8 cellular contexts compared by ENCODE assay signal in genomic region chr6:28490191-28490890, GRCh38. TPM values are rescaled to one million over a fixed set of nuclear protein-coding genes. Genes with fewer than 3 reads are reported as not detected.
A peak's percentile ranks its signal among the peaks of the same experiment; 100 is the strongest.
DNase-seq lines count a peak whose midpoint lies in the region; ATAC-seq and TF ChIP-seq lines count a peak whose summit lies in the region.

No MANE protein-coding gene starts in this region.

- H3K9me3 ChIP-seq in cardiac muscle cell (ENCODE audit: low read depth) (no peaks in the 10 kb centered on the region), iPS-18a (ENCODE audit: control insufficient read depth, low read depth, low read length) (no peaks in the 10 kb centered on the region), upper lobe of left lung (no peaks in the 10 kb centered on the region)

- peak overlapping the region; percentile 56 for H3K4me3 Mint-ChIP-seq in activated CD4-positive, alpha-beta memory T cell treated with anti-CD3 and anti-CD28 coated beads for 36 hours

- CTCF ChIA-PET in activated CD4-positive, alpha-beta memory T cell treated with anti-CD3 and anti-CD28 coated beads for 36 hours (lab: Charles Lee) = no interaction called here

- DNase-seq in cardiac muscle cell (ENCODE audit: low read depth in 1 of 2, low spot score in 1 of 2) (no peak), left ventricle myocardium superior (no peak), upper lobe of left lung (no peak), HPDE6-E6E7 (ENCODE audit: extremely low spot score) (no peak), H4 (ENCODE audit: low spot score) (no peak)
- peak; percentile 23 for DNase-seq in activated CD4-positive, alpha-beta memory T cell treated with anti-CD3 and anti-CD28 coated beads for 36 hours
- no peak for DNase-seq in activated CD8-positive, alpha-beta memory T cell treated with anti-CD3 and anti-CD28 coated beads for 24 hours

- H3K9me3 Mint-ChIP-seq in activated CD4-positive, alpha-beta memory T cell treated with anti-CD3 and anti-CD28 coated beads for 36 hours = peaks cover 2% of the 10 kb centered on the region

- 9 to 12% methylated on average over 23 of the region's 23 CpGs for WGBS in upper lobe of left lung, 2 donors

- peaks cover 16% of the 10 kb centered on the region for H3K4me1 Mint-ChIP-seq in activated CD4-positive, alpha-beta memory T cell treated with anti-CD3 and anti-CD28 coated beads for 36 hours (ENCODE audit: low read depth)

- no peaks in the 10 kb centered on the region for H3K36me3 Mint-ChIP-seq in activated CD4-positive, alpha-beta memory T cell treated with anti-CD3 and anti-CD28 coated beads for 36 hours

- peak overlapping the region; percentile 92 for H3K9ac ChIP-seq in iPS-18a (ENCODE audit: low read length)

- H3K27me3 ChIP-seq in cardiac muscle cell (no peaks in the 10 kb centered on the region), iPS-18a (ENCODE audit: control insufficient read depth, insufficient read depth, low read length) (peaks cover 9% of the 10 kb centered on the region), upper lobe of left lung (no peaks in the 10 kb centered on the region)

- H3K27ac Mint-ChIP-seq in activated CD4-positive, alpha-beta memory T cell treated with anti-CD3 and anti-CD28 coated beads for 36 hours = no peak overlapping the region

- H3K4me1 ChIP-seq in cardiac muscle cell (ENCODE audit: low read depth) (no peaks in the 10 kb centered on the region), iPS-18a (ENCODE audit: control insufficient read depth, low read depth, low read length) (no peaks in the 10 kb centered on the region), upper lobe of left lung (peaks cover 0 to 3% (median 0%) of the 10 kb centered on the region in 4 donors)

- H3K4me3 ChIP-seq in cardiac muscle cell (peak overlapping the region; percentile 44), iPS-18a (ENCODE audit: low read length) (peak overlapping the region; percentile 91), upper lobe of left lung (peak overlapping the region in 3 of 4 donors; percentile 34 to 47 (median 41))

- peak in 1 of 4 donors; percentile 10 for TF ChIP-seq POLR2A in upper lobe of left lung (IDR thresholded peaks at IDR 0.05)

- POLR2A ChIA-PET in activated CD4-positive, alpha-beta memory T cell treated with anti-CD3 and anti-CD28 coated beads for 36 hours (lab: Charles Lee) = no interaction called here

- peaks cover 62% of the 10 kb centered on the region for H3K27me3 Mint-ChIP-seq in activated CD4-positive, alpha-beta memory T cell treated with anti-CD3 and anti-CD28 coated beads for 36 hours

- no peak for TF ChIP-seq CTCF in cardiac muscle cell (IDR thresholded peaks at IDR 0.05; ENCODE audit: low read depth, low read length)
- no peak for TF ChIP-seq CTCF in upper lobe of left lung (IDR thresholded peaks at IDR 0.05)

- no peaks in the 10 kb centered on the region for H3K36me3 ChIP-seq in cardiac muscle cell
- H3K36me3 ChIP-seq in iPS-18a (ENCODE audit: control insufficient read depth, low read depth, low read length) = no peaks in the 10 kb centered on the region
- no peaks in the 10 kb centered on the region for H3K36me3 ChIP-seq in upper lobe of left lung

- no peak for ATAC-seq in left ventricle myocardium superior
- peak; percentile 32 to 34 for ATAC-seq in upper lobe of left lung (ENCODE audit: low FRiP score in 2 of 2)

- no peak for TF ChIP-seq EP300 in upper lobe of left lung (IDR thresholded peaks at IDR 0.05)

- peak overlapping the region; percentile 94 for H3K27ac ChIP-seq in cardiac muscle cell
- H3K27ac ChIP-seq in iPS-18a (ENCODE audit: low read length) = no peak overlapping the region
- peak overlapping the region; percentile 65 to 81 (median 74) for H3K27ac ChIP-seq in upper lobe of left lung

- intact Hi-C loops in left ventricle myocardium superior (cut with micrococcal nuclease) = no loop called here
- intact Hi-C loops in activated CD4-positive, alpha-beta memory T cell treated with anti-CD3 and anti-CD28 coated beads for 36 hours (cut with micrococcal nuclease) = no loop called here

RNA-seq across cellular contexts. Expression of gene GPX6, which starts 25.3 kb away (rescaled TPM):
- total RNA-seq in cardiac muscle cell (not detected in 2 replicates), left ventricle myocardium superior (not detected), upper lobe of left lung (not detected)
- polyA plus RNA-seq in cardiac muscle cell = not detected in 2 replicates
- total RNA-seq in activated CD4-positive, alpha-beta memory T cell treated with anti-CD3 and anti-CD28 coated beads for 36 hours = not detected
- not detected in 2 replicates for total RNA-seq in H4 (2014; rRNA removed; shearing (Covaris generic))

RNA-seq across cellular contexts. Expression of gene GPX5, which starts 35.3 kb away (rescaled TPM):
- total RNA-seq in cardiac muscle cell (0.30 and 1.1 TPM in 2 replicates), left ventricle myocardium superior (not detected), upper lobe of left lung (not detected)
- polyA plus RNA-seq in cardiac muscle cell = 0.92 and 3.6 TPM in 2 replicates
- total RNA-seq in activated CD4-positive, alpha-beta memory T cell treated with anti-CD3 and anti-CD28 coated beads for 36 hours = not detected
- total RNA-seq in H4 (2014; rRNA removed; shearing (Covaris generic)) = not detected in 2 replicates

RNA-seq across cellular contexts. Expression of gene ZSCAN23, which starts 47.0 kb away (rescaled TPM):
- total RNA-seq in cardiac muscle cell = 6.9 and 11.3 TPM in 2 replicates
- polyA plus RNA-seq in cardiac muscle cell = 0.90 and 4.9 TPM in 2 replicates
- 1.2 TPM for total RNA-seq in left ventricle myocardium superior
- total RNA-seq in activated CD4-positive, alpha-beta memory T cell treated with anti-CD3 and anti-CD28 coated beads for 36 hours = 1 to 10 TPM in 1 of 2 experiments, under 1 TPM in 1; 0.83 to 1.1 TPM
- 1 to 10 TPM in 4 of 6 donors, under 1 TPM in 2; 0.91 to 6.3 (median 1.6) TPM for total RNA-seq in upper lobe of left lung
- total RNA-seq in H4 (2014; rRNA removed; shearing (Covaris generic)) = 0.64 and 2.4 TPM in 2 replicates

Comparison
In these comparisons a context has a peak if more than half of its experiments do, and no peak if none do; other contexts are left out.
1. H3K4me3 ChIP-seq: peak in every context shown above with its lines; median percentile 91 in iPS-18a; 44 in cardiac muscle cell; 41 in upper lobe of left lung.